ENCODE assay signal across 24 cellular contexts in the genomic region with DNA sequence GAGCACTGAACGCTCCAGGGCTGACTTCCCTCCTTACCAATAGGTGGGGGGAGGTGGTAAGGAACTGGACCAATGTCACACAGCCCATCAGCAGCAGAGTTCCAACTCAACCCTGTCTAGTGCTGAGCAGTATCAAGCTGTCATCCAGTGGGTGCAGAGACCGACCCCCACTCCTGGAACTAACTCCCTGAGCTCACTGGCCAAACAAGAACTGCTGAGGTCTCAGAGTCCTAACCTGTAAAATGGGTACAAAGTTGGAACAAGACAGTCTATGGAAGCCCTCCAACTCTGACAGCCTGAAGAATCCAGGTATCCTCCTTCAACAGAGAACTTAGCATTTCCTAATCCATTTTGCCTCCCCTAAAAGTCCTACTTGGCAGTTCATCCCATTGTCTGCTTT.
"Had no signal": no experiment of that assay in that cellular context is flagged by ENCODE, and none has a peak within 500 bp of the region (broad histone marks: within the 10 kb centered on the region; RNA-seq: fewer than 3 reads in every experiment).

No MANE protein-coding gene starts in this region.

- H3K4me1 Mint-ChIP-seq: activated CD4-positive, alpha-beta memory T cell treated with anti-CD3 and anti-CD28 coated beads, Interleukin-2, amount 10 ng/mL, durations not matched to agents 7 days and 5 days; activated CD4-positive, alpha-beta T cell treated with anti-CD3 and anti-CD28 coated beads for 36 hours; activated T-helper 17 cell treated with anti-CD3 and anti-CD28 coated beads, Interleukin-2, amount 50 U/mL, for 72 hours had no signal

- H3K36me3 ChIP-seq: brain microvascular endothelial cell, Peyer's patch had no signal

- DNase-seq: activated CD4-positive, alpha-beta memory T cell treated with anti-CD3 and anti-CD28 coated beads, Interleukin-2, amount 10 ng/mL, durations not matched to agents 7 days and 5 days; activated CD4-positive, alpha-beta T cell treated with anti-CD3 and anti-CD28 coated beads for 36 hours; activated CD4-positive, alpha-beta T cell treated with anti-CD3 and anti-CD28 coated beads, Interleukin-2, amount 50 U/mL, for 1 hour; activated CD4-positive, CD25-positive, alpha-beta regulatory T cell; activated gamma-delta T cell; activated naive CD4-positive, alpha-beta T cell treated with anti-CD3 and anti-CD28 coated beads for 36 hours; activated T-cell treated with anti-CD3 and anti-CD28 coated beads for 4 hours; activated T-cell treated with anti-CD3 and anti-CD28 coated beads, Interleukin-2, amount 50 U/mL, for 48 hours; amygdala; brain microvascular endothelial cell; Karpas-422; MM.1S; NCI-H146; NCI-H187 treated with DMSO at 0.1 percent for 48 hours; NCI-H2081 treated with DMSO at 0.1 percent for 48 hours; NCI-H446; NCI-H524; Peyer's patch; SIG-M5; T-helper 1 cell had no signal

- H3K4me3 Mint-ChIP-seq: activated CD4-positive, alpha-beta memory T cell treated with anti-CD3 and anti-CD28 coated beads, Interleukin-2, amount 10 ng/mL, durations not matched to agents 7 days and 5 days; activated CD4-positive, alpha-beta T cell treated with anti-CD3 and anti-CD28 coated beads for 36 hours; activated naive CD4-positive, alpha-beta T cell treated with anti-CD3 and anti-CD28 coated beads for 36 hours; activated naive CD8-positive, alpha-beta T cell; activated T-helper 17 cell treated with anti-CD3 and anti-CD28 coated beads, Interleukin-2, amount 50 U/mL, for 72 hours had no signal

- H3K9me3 Mint-ChIP-seq: activated CD4-positive, alpha-beta memory T cell treated with anti-CD3 and anti-CD28 coated beads, Interleukin-2, amount 10 ng/mL, durations not matched to agents 7 days and 5 days; activated naive CD4-positive, alpha-beta T cell treated with anti-CD3 and anti-CD28 coated beads for 36 hours; activated T-helper 17 cell treated with anti-CD3 and anti-CD28 coated beads, Interleukin-2, amount 50 U/mL, for 72 hours had no signal

- H3K4me3 ChIP-seq: K562, Peyer's patch had no signal

- H3K27me3 ChIP-seq: brain microvascular endothelial cell, Peyer's patch had no signal

- ATAC-seq: activated CD4-positive, alpha-beta T cell treated with anti-CD3 and anti-CD28 coated beads for 36 hours; K562 had no signal

- H3K27ac Mint-ChIP-seq: activated CD4-positive, alpha-beta memory T cell treated with anti-CD3 and anti-CD28 coated beads, Interleukin-2, amount 10 ng/mL, durations not matched to agents 7 days and 5 days; activated CD4-positive, alpha-beta T cell treated with anti-CD3 and anti-CD28 coated beads for 36 hours; activated naive CD4-positive, alpha-beta T cell treated with anti-CD3 and anti-CD28 coated beads for 36 hours; activated naive CD8-positive, alpha-beta T cell had no signal

- H3K27ac ChIP-seq: brain microvascular endothelial cell, Peyer's patch, VCaP had no signal

- H3K9me3 ChIP-seq: Peyer's patch had no signal
